In the genomic region with DNA sequence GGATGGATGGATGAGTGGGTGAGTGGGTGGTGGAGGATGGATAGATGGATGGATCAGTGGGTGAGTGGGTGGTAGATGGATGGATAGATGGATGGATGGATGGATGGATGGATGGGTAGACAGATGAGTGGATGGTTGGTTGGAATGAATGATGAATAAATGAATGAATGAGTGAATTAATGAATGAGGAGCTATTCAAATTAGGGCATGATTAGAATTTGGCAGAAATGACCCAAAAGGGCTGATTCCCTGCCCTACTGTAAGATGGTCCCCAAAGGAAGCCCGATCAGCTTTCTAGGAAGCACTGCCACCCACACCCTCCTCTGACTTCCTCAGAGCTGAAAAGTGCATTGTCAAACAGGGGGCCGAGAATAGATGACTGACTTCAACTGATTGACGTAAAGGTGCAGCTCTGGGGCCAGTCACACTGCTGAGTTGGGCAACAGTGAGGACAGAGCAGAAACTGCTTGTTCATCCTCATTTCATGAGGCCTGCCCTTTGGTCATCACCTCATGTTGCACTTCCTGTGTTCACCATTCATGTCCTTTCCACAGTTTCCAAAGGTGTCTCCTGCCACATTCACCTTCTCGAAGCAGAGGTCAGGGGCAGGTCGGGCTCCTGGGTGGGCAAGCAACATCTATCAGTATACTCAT, we compare ENCODE assay signal across 21 cellular contexts. TPM values are rescaled to one million over a fixed set of nuclear protein-coding genes. Genes with fewer than 3 reads are reported as not detected.
DNase-seq lines count a peak whose midpoint lies in the region; ATAC-seq and TF ChIP-seq lines count a peak whose summit lies in the region.
"Had no signal": no experiment of that assay in that cellular context is flagged by ENCODE, and none has a peak within 500 bp of the region (broad histone marks: within the 10 kb centered on the region; RNA-seq: fewer than 3 reads in every experiment).

No MANE protein-coding gene starts in this region.

- no peaks in the 10 kb centered on the region for H3K4me1 ChIP-seq in CD4-positive, CD25-positive, alpha-beta regulatory T cell (ENCODE audit: control insufficient read depth, insufficient read depth, low read length, poor library complexity, severe bottlenecking)
- no peaks in the 10 kb centered on the region for H3K4me1 ChIP-seq in lower lobe of right lung

- H3K27me3 Mint-ChIP-seq in CD4-positive, CD25-positive, alpha-beta regulatory T cell = no peaks in the 10 kb centered on the region
- H3K27me3 Mint-ChIP-seq in T-helper 17 cell = no peaks in the 10 kb centered on the region

- ATAC-seq in CD4-positive, CD25-positive, alpha-beta regulatory T cell (ENCODE audit: low read depth in 2 of 2) = no peak
- ATAC-seq in GM18868 (IDR thresholded peaks at IDR 0.05; ENCODE audit: unreplicated experiment) = peak; percentile 46
- ATAC-seq in T-helper 17 cell = peak; percentile 35
- ATAC-seq in lower lobe of right lung = peak; percentile 35 to 70
- no peak for ATAC-seq in omental fat pad (ENCODE audit: low FRiP score)
- ATAC-seq: SK-N-SH treated with all-trans-retinoic acid at 6 μM for 48 hours, WTC11 had no signal

- no peaks in the 10 kb centered on the region for H3K9me3 Mint-ChIP-seq in CD4-positive, CD25-positive, alpha-beta regulatory T cell
- H3K9me3 Mint-ChIP-seq: HFFc6, immature natural killer cell, WTC11 had no signal

- intact Hi-C loops in lower lobe of right lung (cut with DNase I) = no loop called here

- H3K36me3 Mint-ChIP-seq in CD4-positive, CD25-positive, alpha-beta regulatory T cell = peaks cover 18% of the 10 kb centered on the region
- peaks cover 11% of the 10 kb centered on the region for H3K36me3 Mint-ChIP-seq in T-helper 17 cell (ENCODE audit: low read depth)
- H3K36me3 Mint-ChIP-seq: immature natural killer cell had no signal

- H3K4me3 Mint-ChIP-seq in CD4-positive, CD25-positive, alpha-beta regulatory T cell = peak overlapping the region in 1 of 4 donors; percentile 5
- no peak overlapping the region for H3K4me3 Mint-ChIP-seq in T-helper 17 cell
- H3K4me3 Mint-ChIP-seq: HFFc6, immature natural killer cell, WTC11 had no signal

- H3K4me3 ChIP-seq in CD4-positive, CD25-positive, alpha-beta regulatory T cell (ENCODE audit: low read depth, low read length) = no peak overlapping the region
- no peak overlapping the region for H3K4me3 ChIP-seq in lower lobe of right lung
- H3K4me3 ChIP-seq: smooth muscle cell had no signal

- peaks cover 73% of the 10 kb centered on the region for H3K36me3 ChIP-seq in CD4-positive, CD25-positive, alpha-beta regulatory T cell (ENCODE audit: control insufficient read depth, insufficient read depth, low read length)
- H3K36me3 ChIP-seq in lower lobe of right lung = peaks cover 45% of the 10 kb centered on the region

- peaks cover 0 to 8% (median 4%) of the 10 kb centered on the region in 4 donors for H3K4me1 Mint-ChIP-seq in CD4-positive, CD25-positive, alpha-beta regulatory T cell
- peaks cover 9% of the 10 kb centered on the region for H3K4me1 Mint-ChIP-seq in T-helper 17 cell
- H3K4me1 Mint-ChIP-seq: immature natural killer cell, WTC11 had no signal

- H3K9me3 ChIP-seq in CD4-positive, CD25-positive, alpha-beta regulatory T cell (ENCODE audit: control insufficient read depth in 2 of 2, low read length in 2 of 2) = no peaks in the 10 kb centered on the region
- no peaks in the 10 kb centered on the region for H3K9me3 ChIP-seq in T-helper 17 cell (ENCODE audit: control insufficient read depth, low read length, poor library complexity, severe bottlenecking)
- H3K9me3 ChIP-seq in lower lobe of right lung = no peaks in the 10 kb centered on the region

- peak overlapping the region in 2 of 3 donors; percentile 13 to 45 for H3K27ac Mint-ChIP-seq in CD4-positive, CD25-positive, alpha-beta regulatory T cell
- peak overlapping the region; percentile 74 for H3K27ac Mint-ChIP-seq in T-helper 17 cell
- H3K27ac Mint-ChIP-seq: immature natural killer cell, WTC11 had no signal

- no peak overlapping the region for H3K27ac ChIP-seq in CD4-positive, CD25-positive, alpha-beta regulatory T cell (ENCODE audit: insufficient read depth, low read length, poor library complexity, severe bottlenecking)
- no peak overlapping the region for H3K27ac ChIP-seq in lower lobe of right lung

- DNase-seq in CD4-positive, CD25-positive, alpha-beta regulatory T cell = no peak
- no peak for DNase-seq in T-helper 17 cell
- no peak for DNase-seq in lower lobe of right lung
- no peak for DNase-seq in omental fat pad (ENCODE audit: low spot score)
- no peak for DNase-seq in iPS-NIHi11 (ENCODE audit: low spot score)
- DNase-seq in hypothalamus (lab: John Stamatoyannopoulos, UW) = no peak
- DNase-seq in glomerular visceral epithelial cell (ENCODE audit: extremely low spot score) = no peak
- DNase-seq: C1 segment of cervical spinal cord, HFFc6, immature natural killer cell, Karpas-422, NCI-H1436 treated with DMSO at 0.1 percent for 48 hours, NCI-H345 had no signal

- H3K27me3 ChIP-seq in CD4-positive, CD25-positive, alpha-beta regulatory T cell (ENCODE audit: control insufficient read depth, insufficient read depth, low read length) = no peaks in the 10 kb centered on the region
- H3K27me3 ChIP-seq in lower lobe of right lung (ENCODE audit: low read depth) = no peaks in the 10 kb centered on the region

- no peak for TF ChIP-seq CTCF in lower lobe of right lung (IDR thresholded peaks at IDR 0.05)
- no peak for TF ChIP-seq CTCF in omental fat pad (IDR thresholded peaks at IDR 0.05)

RNA-seq across cellular contexts. Expression of gene NIPAL4, which starts 34.3 kb away (rescaled TPM):
- 1.1 TPM for total RNA-seq in CD4-positive, CD25-positive, alpha-beta regulatory T cell
- polyA plus RNA-seq in CD4-positive, CD25-positive, alpha-beta regulatory T cell = under 1 TPM in 3 of 4 donors, not detected in 1; 0.10 to 0.15 (median 0.14) TPM
- total RNA-seq in T-helper 17 cell = 1 to 10 TPM; 1.5 to 2.3 TPM
- not detected for total RNA-seq in lower lobe of right lung
- 1 to 10 TPM in 1 of 4 donors, under 1 TPM in 2, not detected in 1; 0.63 to 1.2 (median 0.84) TPM for total RNA-seq in omental fat pad
- total RNA-seq: endothelial cell of umbilical vein, frontal cortex, mesenteric fat pad, OCI-LY7, WTC11 had no signal
- polyA plus RNA-seq: endothelial cell of umbilical vein, immature natural killer cell had no signal

Comparison
In these comparisons a context has a peak if more than half of its experiments do, and no peak if none do; other contexts are left out.
1. ATAC-seq: peak in GM18868 (single experiment), T-helper 17 cell (single experiment) and lower lobe of right lung (2 of 2); none in CD4-positive, CD25-positive, alpha-beta regulatory T cell (0 of 2) and omental fat pad (single experiment).